8 cellular contexts compared by ENCODE assay signal in the genomic region with DNA sequence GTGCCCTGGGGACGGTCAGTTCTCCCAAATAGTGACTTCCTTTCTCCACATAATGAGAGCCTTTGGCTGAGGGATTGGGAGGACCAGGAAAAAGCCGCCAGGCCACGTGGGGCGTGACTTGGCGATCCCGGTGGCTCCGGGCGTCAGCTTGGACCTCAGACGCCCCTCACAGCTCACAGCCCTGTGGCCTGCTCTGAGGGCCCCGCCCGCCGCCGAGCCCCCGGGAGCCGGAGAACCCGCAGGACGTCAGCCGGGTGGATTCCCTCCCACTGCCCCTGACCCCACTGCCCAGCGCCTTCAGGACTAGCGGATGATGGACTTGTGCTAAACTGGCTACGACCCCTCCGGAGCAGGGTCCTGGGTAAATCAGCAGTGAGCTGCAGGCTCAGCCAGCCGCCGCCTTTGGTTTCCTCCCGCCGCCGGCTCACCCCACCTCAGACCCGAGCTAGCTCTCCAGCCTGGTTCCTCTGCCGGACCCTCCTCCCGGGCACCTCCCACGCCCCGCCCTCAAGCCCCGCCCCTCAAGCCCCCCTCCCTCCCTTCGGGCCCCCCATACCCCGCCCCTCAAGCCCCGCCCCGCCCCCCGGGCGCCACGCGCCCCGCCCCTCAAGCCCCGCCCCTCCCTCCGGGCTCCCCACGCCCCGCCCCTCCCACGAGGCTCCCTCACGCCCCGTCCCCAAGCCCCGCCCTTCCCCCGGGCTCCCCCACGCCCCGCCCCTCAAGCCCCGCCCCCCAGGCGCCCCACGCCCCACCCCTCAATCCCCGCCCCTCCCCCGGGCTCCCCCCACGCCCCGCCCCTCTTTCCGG. TPM values are rescaled to one million over a fixed set of nuclear protein-coding genes. Genes with fewer than 3 reads are reported as not detected.
DNase-seq lines count a peak whose midpoint lies in the region; ATAC-seq, FAIRE-seq and TF ChIP-seq lines count a peak whose summit lies in the region.

No MANE protein-coding gene starts in this region.

- no TSS peak for BruUV-seq in endothelial cell of umbilical vein (replicated peaks; lab: Mats Ljungman, UMichigan)

- H3K36me3 ChIP-seq in endothelial cell of umbilical vein (ENCODE audit: control insufficient read depth in 2 of 2, extremely low read depth in 1 of 2, insufficient read depth in 2 of 2, low read length in 2 of 2), result no peaks in the 10 kb centered on the region

- CTCF ChIA-PET in endothelial cell of umbilical vein (lab: Charles Lee), result interaction anchor here (0.7 to 12.3 kb wide), 7 partner anchors 10 to 187 kb away, joined by 3 to 631 read pairs (median 3); a partner anchor contains a TSS

- no peaks in the 10 kb centered on the region for H3K9me3 ChIP-seq in endothelial cell of umbilical vein (replicated peaks; ENCODE audit: control insufficient read depth, insufficient read depth, low read length)

- peak overlapping the region; percentile 77 for H3K4me2 ChIP-seq in endothelial cell of umbilical vein (ENCODE audit: insufficient read depth, low read length)

- POLR2A ChIA-PET in endothelial cell of umbilical vein (lab: Charles Lee), result interaction anchor here (1.0 to 1.8 kb wide), 4 partner anchors 10 to 26 kb away, joined by 3 to 17 read pairs (median 6); a partner anchor contains a TSS

- H3K27me3 Mint-ChIP-seq in mesothelial cell of epicardium (ENCODE audit: low read depth) (no peaks in the 10 kb centered on the region), type B pancreatic cell (no peaks in the 10 kb centered on the region)

- FAIRE-seq in endothelial cell of umbilical vein (lab: Jason Lieb, UNC), result peak; percentile 15

- H3K27ac Mint-ChIP-seq in mesothelial cell of epicardium (peak overlapping the region; percentile 47), type B pancreatic cell (no peak overlapping the region)

- H3K4me3 Mint-ChIP-seq in mesothelial cell of epicardium (peak overlapping the region; percentile 63), type B pancreatic cell (peak overlapping the region; percentile 68)

- ATAC-seq in HG03175 (IDR thresholded peaks at IDR 0.05; ENCODE audit: unreplicated experiment), result peak; percentile 36

- H3K9me1 ChIP-seq in endothelial cell of umbilical vein (replicated peaks; ENCODE audit: control insufficient read depth, extremely low read depth, insufficient read depth, low read length), result no peaks in the 10 kb centered on the region

- H3K9ac ChIP-seq in endothelial cell of umbilical vein (replicated peaks; ENCODE audit: extremely low read depth, insufficient read depth, low read length), result peak overlapping the region; percentile 52

- peak; percentile 65 for TF ChIP-seq POLR2A in endothelial cell of umbilical vein (IDR thresholded peaks at IDR 0.05; ENCODE audit: low read depth, low read length)

- dilution Hi-C loops in endothelial cell of umbilical vein (cut with MboI; ENCODE audit: extremely low pct_ligation_motif_present, low sequenced_read_pairs), result no loop called here

- H4K20me1 ChIP-seq in endothelial cell of umbilical vein (replicated peaks; ENCODE audit: control insufficient read depth, extremely low read depth, insufficient read depth, low read length), result no peaks in the 10 kb centered on the region

- intact Hi-C loops in endothelial cell of umbilical vein (cut with micrococcal nuclease), result loop anchor here (1.0 to 2.0 kb wide), 3 partner anchors 9 to 74 kb away; no protein-coding TSS in a partner anchor

- H3K27me3 ChIP-seq in endothelial cell of umbilical vein (ENCODE audit: control insufficient read depth in 2 of 2, insufficient read depth in 2 of 2, low read length in 2 of 2), result no peaks in the 10 kb centered on the region

- H3K4me1 ChIP-seq in endothelial cell of umbilical vein (ENCODE audit: control insufficient read depth, extremely low read depth, insufficient read depth, low read length), result peaks cover 29% of the 10 kb centered on the region

- no peaks in the 10 kb centered on the region for H3K79me2 ChIP-seq in endothelial cell of umbilical vein (ENCODE audit: control insufficient read depth, insufficient read depth, low read length)

- DNase-seq in NCI-H2171 (lab: John Stamatoyannopoulos, UW) (peak; percentile 94), NCI-H2171 treated with DMSO at 0.1 percent for 48 hours (lab: John Stamatoyannopoulos, UW) (no peak), SK-N-DZ (ENCODE audit: low spot score) (peak; percentile 64), endothelial cell of umbilical vein (ENCODE audit: low read depth, low spot score) (peak; percentile 70), mesothelial cell of epicardium (ENCODE audit: low spot score in 2 of 2, unreplicated experiment in 2 of 2) (peak; percentile 72 to 98), type B pancreatic cell (ENCODE audit: extremely low spot score, unreplicated experiment) (peak; percentile 82), dedifferentiated amniotic fluid mesenchymal stem cell (ENCODE audit: extremely low spot score) (no peak)

- H3K4me1 Mint-ChIP-seq in mesothelial cell of epicardium, result peaks cover 26% of the 10 kb centered on the region
- H3K4me1 Mint-ChIP-seq in type B pancreatic cell (ENCODE audit: unreplicated experiment), result peaks cover 10% of the 10 kb centered on the region

- H3K9me3 Mint-ChIP-seq in mesothelial cell of epicardium, result no peaks in the 10 kb centered on the region
- H3K9me3 Mint-ChIP-seq in type B pancreatic cell, result no peaks in the 10 kb centered on the region

- TF ChIP-seq CTCF in endothelial cell of umbilical vein (IDR thresholded peaks at IDR 0.05; ENCODE audit: extremely low read depth in 1 of 2, insufficient read depth in 1 of 2, low read depth in 1 of 2, low read length in 2 of 2), result no peak
- no peak for TF ChIP-seq CTCF in mesothelial cell of epicardium (IDR thresholded peaks at IDR 0.05; ENCODE audit: unreplicated experiment)
- no peak for TF ChIP-seq CTCF in type B pancreatic cell (conservative IDR thresholded peaks at IDR 0.05)

- H3K27ac ChIP-seq in endothelial cell of umbilical vein (ENCODE audit: insufficient read depth, low read depth, low read length), result peak overlapping the region; percentile 4

- H3K36me3 Mint-ChIP-seq in mesothelial cell of epicardium (no peaks in the 10 kb centered on the region), type B pancreatic cell (no peaks in the 10 kb centered on the region)

- peak overlapping the region; percentile 89 for H2AFZ ChIP-seq in endothelial cell of umbilical vein (ENCODE audit: low read depth, low read length)

- H3K4me3 ChIP-seq in endothelial cell of umbilical vein (replicated peaks in 1 of 3; ENCODE audit: insufficient read depth in 1 of 3, low read depth in 1 of 3, low read length in 3 of 3), result peak overlapping the region; percentile 0 to 51 (median 16)

TF ChIP-seq in endothelial cell of umbilical vein, 7 proteins besides CTCF, POLR2A, EP300 and RAD21:
- TF ChIP-seq, protein P1, sequence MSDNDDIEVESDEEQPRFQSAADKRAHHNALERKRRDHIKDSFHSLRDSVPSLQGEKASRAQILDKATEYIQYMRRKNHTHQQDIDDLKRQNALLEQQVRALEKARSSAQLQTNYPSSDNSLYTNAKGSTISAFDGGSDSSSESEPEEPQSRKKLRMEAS (IDR thresholded peaks at IDR 0.05; ENCODE audit: insufficient read depth, insufficient read length), result peak; percentile 40
- TF ChIP-seq FOS (IDR thresholded peaks at IDR 0.05; ENCODE audit: borderline replicate concordance, insufficient read depth, low read length) (no peak), POLR2AphosphoS5 (IDR thresholded peaks at IDR 0.05; ENCODE audit: insufficient read depth, low read depth, low read length) (peak; percentile 46), EZH2 (IDR thresholded peaks at IDR 0.05; ENCODE audit: borderline replicate concordance, low read depth, low read length, severe bottlenecking) (no peak), MYC (IDR thresholded peaks at IDR 0.05; ENCODE audit: low read depth, low read length) (no peak), GATA2 (IDR thresholded peaks at IDR 0.05; ENCODE audit: insufficient read depth, insufficient read length, low read depth, low read length) (no peak), JUN (IDR thresholded peaks at IDR 0.05; ENCODE audit: borderline replicate concordance, insufficient read depth, insufficient read length, low read depth) (no peak)

RNA-seq across cellular contexts. Expression of a gene that starts 10.0 kb away (rescaled TPM):
- 31.2 and 35.3 TPM in 2 replicates for polyA plus RNA-seq in SK-N-DZ (2014; cell fraction: cytosol; rRNA removed)
- polyA plus RNA-seq in SK-N-DZ (2014; cell fraction: nucleus; rRNA removed), result 35.9 and 59.0 TPM in 2 replicates
- 62.6 and 69.8 TPM in 2 replicates for total RNA-seq in endothelial cell of umbilical vein
- polyA plus RNA-seq in endothelial cell of umbilical vein, result 31.5 and 57.8 TPM in 2 replicates
- polyA plus RNA-seq in endothelial cell of umbilical vein (2011; cell fraction: cytosol; rRNA removed), result 12.5 and 21.8 TPM in 2 replicates
- 27.2 and 31.3 TPM in 2 replicates for polyA plus RNA-seq in endothelial cell of umbilical vein (2011; cell fraction: nucleus; rRNA removed)
- polyA plus RNA-seq in endothelial cell of umbilical vein (2012), result 20.7 and 41.9 TPM in 2 replicates
- 6.2 and 8.0 TPM in 2 replicates for polyA minus RNA-seq in endothelial cell of umbilical vein
- polyA minus RNA-seq in endothelial cell of umbilical vein (2011; cell fraction: cytosol; rRNA and poly(A)+ RNA removed), result 6.8 TPM
- polyA minus RNA-seq in endothelial cell of umbilical vein (2011; cell fraction: nucleus; rRNA and poly(A)+ RNA removed), result 4.2 and 8.6 TPM in 2 replicates
- 92.2 to 100 TPM (median 94.1 TPM) in 3 replicates for total RNA-seq in mesothelial cell of epicardium
- 45.8 and 73.8 TPM in 2 replicates for total RNA-seq in type B pancreatic cell (ENCODE audit: low replicate concordance)

RNA-seq across cellular contexts. Expression of a gene that starts 23.5 kb away (rescaled TPM):
- 2.4 and 3.1 TPM in 2 replicates for polyA plus RNA-seq in SK-N-DZ (2014; cell fraction: cytosol; rRNA removed)
- polyA plus RNA-seq in SK-N-DZ (2014; cell fraction: nucleus; rRNA removed), result 1.2 and 7.3 TPM in 2 replicates
- total RNA-seq in endothelial cell of umbilical vein (76.0 and 80.3 TPM in 2 replicates), mesothelial cell of epicardium (105 to 110 TPM (median 105 TPM) in 3 replicates), type B pancreatic cell (ENCODE audit: low replicate concordance) (52.7 and 55.7 TPM in 2 replicates)
- 9.0 and 11.6 TPM in 2 replicates for polyA plus RNA-seq in endothelial cell of umbilical vein
- polyA plus RNA-seq in endothelial cell of umbilical vein (2011; cell fraction: cytosol; rRNA removed), result 12.3 and 15.5 TPM in 2 replicates
- polyA plus RNA-seq in endothelial cell of umbilical vein (2011; cell fraction: nucleus; rRNA removed), result 23.5 and 24.9 TPM in 2 replicates
- polyA plus RNA-seq in endothelial cell of umbilical vein (2012), result 20.3 and 24.2 TPM in 2 replicates
- polyA minus RNA-seq in endothelial cell of umbilical vein, result 10.8 and 14.2 TPM in 2 replicates
- 20.5 TPM for polyA minus RNA-seq in endothelial cell of umbilical vein (2011; cell fraction: cytosol; rRNA and poly(A)+ RNA removed)
- polyA minus RNA-seq in endothelial cell of umbilical vein (2011; cell fraction: nucleus; rRNA and poly(A)+ RNA removed), result 15.3 and 23.3 TPM in 2 replicates

Comparison
In these comparisons a context has a peak if more than half of its experiments do, and no peak if none do; other contexts are left out.
1. DNase-seq: peak in NCI-H2171 (single experiment), SK-N-DZ (single experiment), endothelial cell of umbilical vein (single experiment), mesothelial cell of epicardium (2 of 2) and type B pancreatic cell (single experiment); none in NCI-H2171 treated with DMSO at 0.1 percent for 48 hours (single experiment) and dedifferentiated amniotic fluid mesenchymal stem cell (single experiment).